In the genomic region with DNA sequence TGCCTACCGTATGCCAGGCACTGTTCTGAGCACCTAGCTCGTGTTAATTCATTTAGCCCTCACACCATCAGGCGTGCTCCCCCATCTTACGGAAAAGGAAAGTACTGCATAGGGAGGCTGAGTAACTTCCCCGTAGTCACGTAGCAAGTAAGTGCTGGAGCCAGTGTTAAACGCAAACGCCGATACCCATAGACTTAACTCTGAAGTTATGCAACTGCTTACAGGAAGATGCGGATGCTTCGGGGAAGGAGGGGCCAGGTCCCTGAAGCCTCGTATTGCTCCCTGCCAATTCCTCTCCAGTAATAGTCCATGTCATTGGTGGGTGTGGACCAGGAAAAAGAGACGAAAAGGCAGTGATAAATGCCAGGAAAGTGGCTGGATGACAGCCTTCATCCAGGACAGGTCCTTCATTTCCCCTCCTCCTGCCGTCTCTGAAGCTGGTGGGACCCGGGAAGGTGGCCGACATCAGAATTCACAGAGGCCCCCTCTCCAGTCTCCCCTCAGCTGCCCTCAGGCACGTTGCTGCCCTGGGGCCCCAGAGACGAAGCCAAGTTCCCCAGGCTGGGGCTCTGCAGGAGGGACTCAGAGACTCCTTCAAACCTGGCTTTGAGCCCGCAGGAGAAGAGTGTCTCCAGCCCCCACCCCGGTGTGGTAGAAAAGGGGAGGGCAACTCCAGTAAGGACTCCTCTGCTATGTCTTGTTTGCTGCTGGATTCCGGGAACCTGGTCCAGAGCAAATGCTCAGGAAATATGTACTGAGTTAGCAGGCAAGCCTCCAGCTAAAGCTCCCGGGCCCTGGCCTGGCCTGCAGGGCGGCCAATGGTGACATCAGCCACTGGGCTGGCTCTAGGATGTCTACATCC, we compare ENCODE assay signal across 9 cellular contexts. TPM values are rescaled to one million over a fixed set of nuclear protein-coding genes. Genes with fewer than 3 reads are reported as not detected.
DNase-seq lines count a peak whose midpoint lies in the region; ATAC-seq lines count a peak whose summit lies in the region.
"Had no signal": no experiment of that assay in that cellular context is flagged by ENCODE, and none has a peak within 500 bp of the region (broad histone marks: within the 10 kb centered on the region; RNA-seq: fewer than 3 reads in every experiment).

No MANE protein-coding gene starts in this region.

- H3K27ac ChIP-seq in esophagus (ENCODE audit: low read depth in 2 of 2, low read length in 1 of 2): peak overlapping the region; percentile 80 to 89
- H3K27ac ChIP-seq: C4-2B had no signal

- peak overlapping the region; percentile 8 to 70 (median 34) for H3K4me3 Mint-ChIP-seq in naive thymus-derived CD8-positive, alpha-beta T cell

- peak; percentile 68 to 75 for ATAC-seq in naive thymus-derived CD8-positive, alpha-beta T cell
- no peak for ATAC-seq in GM21529 (IDR thresholded peaks at IDR 0.05; ENCODE audit: unreplicated experiment)

- peak; percentile 39 for DNase-seq in NCI-H345 (lab: John Stamatoyannopoulos, UW)
- no peak for DNase-seq in NCI-H345 treated with DMSO at 0.1 percent for 48 hours (lab: John Stamatoyannopoulos, UW; ENCODE audit: unreplicated experiment)
- DNase-seq in SKM-1 (lab: John Stamatoyannopoulos, UW; ENCODE audit: unreplicated experiment): peak; percentile 91
- peak in 2 of 10 donors; percentile 13 to 21 for DNase-seq in naive thymus-derived CD8-positive, alpha-beta T cell
- no peak for DNase-seq in NCI-H510A treated with DMSO at 0.1 percent for 48 hours (lab: John Stamatoyannopoulos, UW)
- no peak for DNase-seq in NCI-H2081 treated with DMSO at 0.1 percent for 48 hours (lab: John Stamatoyannopoulos, UW)

- peaks cover 0 to 11% (median 0%) of the 10 kb centered on the region in 5 donors for H3K27me3 Mint-ChIP-seq in naive thymus-derived CD8-positive, alpha-beta T cell

- H3K36me3 ChIP-seq in esophagus (ENCODE audit: control insufficient read depth in 2 of 2, insufficient read depth in 2 of 2, low read length in 1 of 2): no peaks in the 10 kb centered on the region

- peak overlapping the region in 1 of 2 donors; percentile 8 for H3K4me3 ChIP-seq in esophagus (ENCODE audit: low read depth in 1 of 2, low read length in 2 of 2)

- peaks cover 4 to 11% (median 7%) of the 10 kb centered on the region in 4 donors for H3K4me1 Mint-ChIP-seq in naive thymus-derived CD8-positive, alpha-beta T cell

- no peaks in the 10 kb centered on the region for H3K27me3 ChIP-seq in esophagus (ENCODE audit: control insufficient read depth in 1 of 2, insufficient read depth in 2 of 2, low read length in 2 of 2)

- peak overlapping the region in 2 of 10 donors; percentile 18 to 73 for H3K27ac Mint-ChIP-seq in naive thymus-derived CD8-positive, alpha-beta T cell

- POLR2A ChIA-PET in naive thymus-derived CD8-positive, alpha-beta T cell (lab: Charles Lee): no interaction called here

- H3K4me1 ChIP-seq in esophagus (ENCODE audit: control insufficient read depth in 2 of 2, insufficient read depth in 2 of 2, low read length in 1 of 2): peaks cover 0 to 13% of the 10 kb centered on the region in 2 donors

- 10 to 16% methylated on average over 23 of the region's 23 CpGs for WGBS in esophagus, 2 donors

- no peaks in the 10 kb centered on the region for H3K9me3 ChIP-seq in esophagus (ENCODE audit: control insufficient read depth in 2 of 2, insufficient read depth in 1 of 2, low read depth in 1 of 2, low read length in 1 of 2)

- H3K9me3 Mint-ChIP-seq in naive thymus-derived CD8-positive, alpha-beta T cell: no peaks in the 10 kb centered on the region

- no peaks in the 10 kb centered on the region for H3K36me3 Mint-ChIP-seq in naive thymus-derived CD8-positive, alpha-beta T cell

RNA-seq across cellular contexts. Expression of gene RAB44, which starts 37.7 kb away (rescaled TPM):
- under 1 TPM; 0.21 to 0.37 TPM for polyA plus RNA-seq in esophagus
- total RNA-seq in naive thymus-derived CD8-positive, alpha-beta T cell: not detected
- not detected for polyA plus RNA-seq in naive thymus-derived CD8-positive, alpha-beta T cell

RNA-seq across cellular contexts. Expression of gene CDKN1A, which starts 56.8 kb away (rescaled TPM):
- 100 to 1,000 TPM in 1 of 2 donors, 10 to 100 TPM in 1; 36.9 to 114 TPM for polyA plus RNA-seq in esophagus
- total RNA-seq in naive thymus-derived CD8-positive, alpha-beta T cell: 1 to 10 TPM; 1.9 to 2.7 TPM
- polyA plus RNA-seq in naive thymus-derived CD8-positive, alpha-beta T cell: 1 to 10 TPM in 1 of 3 donors, under 1 TPM in 2; 0.12 to 2.0 (median 0.28) TPM

Comparison
In these comparisons a context has a peak if more than half of its experiments do, and no peak if none do; other contexts are left out.
1. DNase-seq: peak in NCI-H345 (single experiment) and SKM-1 (single experiment); none in NCI-H345 treated with DMSO at 0.1 percent for 48 hours (single experiment), NCI-H510A treated with DMSO at 0.1 percent for 48 hours (single experiment) and NCI-H2081 treated with DMSO at 0.1 percent for 48 hours (single experiment).
2. RNA of gene CDKN1A, which starts 56.8 kb away (polyA plus RNA-seq): 36.9 to 114 TPM in esophagus; 0.12 to 2.0 TPM in naive thymus-derived CD8-positive, alpha-beta T cell; every median in the first group is over 10 times any median in the second.